8 cellular contexts compared by ENCODE assay signal in genomic region chr1:167454304-167454928, GRCh38.
DNase-seq lines count a peak whose midpoint lies in the region; ATAC-seq, FAIRE-seq and TF ChIP-seq lines count a peak whose summit lies in the region.

No MANE protein-coding gene starts in this region.

- DNase-seq in CD14-positive monocyte (ENCODE audit: low spot score) (no peak), ascending aorta (ENCODE audit: low spot score in 2 of 2) (no peak), memory B cell (ENCODE audit: low spot score in 2 of 2) (no peak), vagina (ENCODE audit: extremely low spot score in 2 of 2) (no peak), D721Med (ENCODE audit: insufficient read length, low spot score) (no peak), DMS53 (lab: John Stamatoyannopoulos, UW) (no peak)
- no peak for DNase-seq in activated CD4-positive, alpha-beta T cell treated with anti-CD3 and anti-CD28 coated beads for 4 hours

- H3K4me1 Mint-ChIP-seq in CD14-positive monocyte (peaks cover 11% of the 10 kb centered on the region), memory B cell (peaks cover 16% of the 10 kb centered on the region)

- no peaks in the 10 kb centered on the region for H3K9me3 Mint-ChIP-seq in CD14-positive monocyte
- H3K9me3 Mint-ChIP-seq in memory B cell = no peaks in the 10 kb centered on the region

- H3K4me3 Mint-ChIP-seq in CD14-positive monocyte (peak overlapping the region; percentile 85 to 92), memory B cell (peak overlapping the region; percentile 87)

- peak overlapping the region in 2 of 7 donors; percentile 30 to 58 for H3K27ac Mint-ChIP-seq in CD14-positive monocyte
- no peak overlapping the region for H3K27ac Mint-ChIP-seq in memory B cell

- no peak for TF ChIP-seq POLR2A in vagina (IDR thresholded peaks at IDR 0.05)

- H3K27me3 ChIP-seq in HUES6 (ENCODE audit: control insufficient read depth, insufficient read depth, low read length) = peaks cover 39% of the 10 kb centered on the region
- no peaks in the 10 kb centered on the region for H3K27me3 ChIP-seq in ascending aorta
- H3K27me3 ChIP-seq in vagina = no peaks in the 10 kb centered on the region

- H3K9me3 ChIP-seq in HUES6 (ENCODE audit: control insufficient read depth, insufficient read depth, low read depth, low read length) = no peaks in the 10 kb centered on the region
- no peaks in the 10 kb centered on the region for H3K9me3 ChIP-seq in ascending aorta
- H3K9me3 ChIP-seq in vagina = no peaks in the 10 kb centered on the region

- intact Hi-C loops in CD14-positive monocyte (cut with micrococcal nuclease) = loop anchor here in 1 of 2 donors (10.0 kb wide), 1 partner anchor 80 kb away; no protein-coding TSS in a partner anchor
- intact Hi-C loops in ascending aorta (cut with DNase I) = loop anchor here (10.0 kb wide), 3 partner anchors 230 to 610 kb away; no protein-coding TSS in a partner anchor
- intact Hi-C loops in vagina (cut with DNase I) = no loop called here

- H3K27ac ChIP-seq in HUES6 (ENCODE audit: low read depth, low read length) (no peak overlapping the region), ascending aorta (peak overlapping the region; percentile 88 to 91), vagina (peak overlapping the region; percentile 83)

- peak overlapping the region; percentile 68 for H3K4me3 ChIP-seq in HUES6 (ENCODE audit: low read depth, low read length)
- H3K4me3 ChIP-seq in ascending aorta = peak overlapping the region; percentile 82 to 96
- peak overlapping the region; percentile 65 to 81 for H3K4me3 ChIP-seq in vagina

- FAIRE-seq in D721Med (lab: Jason Lieb, UNC) = no peak

- no peak overlapping the region for H3K9ac ChIP-seq in HUES6 (ENCODE audit: low read length)

- H3K36me3 Mint-ChIP-seq in CD14-positive monocyte = no peaks in the 10 kb centered on the region
- H3K36me3 Mint-ChIP-seq in memory B cell = no peaks in the 10 kb centered on the region

- peaks cover 26% of the 10 kb centered on the region; the same call in 1 of the 2 replicates for H3K4me1 ChIP-seq in HUES6 (ENCODE audit: control insufficient read depth, insufficient read depth, low read length)
- H3K4me1 ChIP-seq in ascending aorta = peaks cover 0 to 4% of the 10 kb centered on the region in 2 donors
- peaks cover 18% of the 10 kb centered on the region for H3K4me1 ChIP-seq in vagina

- TF ChIP-seq CTCF in CD14-positive monocyte (IDR thresholded peaks at IDR 0.05) (no peak), ascending aorta (IDR thresholded peaks at IDR 0.05) (no peak), vagina (IDR thresholded peaks at IDR 0.05) (no peak), D721Med (IDR thresholded peaks at IDR 0.05; ENCODE audit: insufficient read depth, missing control alignments) (no peak)

- H3K27me3 Mint-ChIP-seq in CD14-positive monocyte (ENCODE audit: low read depth in 3 of 3) = peaks cover 15 to 32% (median 19%) of the 10 kb centered on the region in 3 donors
- peaks cover 2% of the 10 kb centered on the region for H3K27me3 Mint-ChIP-seq in memory B cell

- H3K36me3 ChIP-seq in HUES6 (ENCODE audit: control insufficient read depth, insufficient read depth, low read length) (no peaks in the 10 kb centered on the region), ascending aorta (no peaks in the 10 kb centered on the region), vagina (no peaks in the 10 kb centered on the region)

- no peak for ATAC-seq in memory B cell (ENCODE audit: low read depth)
